ENCODE assay signal across 29 cellular contexts in the genomic region with DNA sequence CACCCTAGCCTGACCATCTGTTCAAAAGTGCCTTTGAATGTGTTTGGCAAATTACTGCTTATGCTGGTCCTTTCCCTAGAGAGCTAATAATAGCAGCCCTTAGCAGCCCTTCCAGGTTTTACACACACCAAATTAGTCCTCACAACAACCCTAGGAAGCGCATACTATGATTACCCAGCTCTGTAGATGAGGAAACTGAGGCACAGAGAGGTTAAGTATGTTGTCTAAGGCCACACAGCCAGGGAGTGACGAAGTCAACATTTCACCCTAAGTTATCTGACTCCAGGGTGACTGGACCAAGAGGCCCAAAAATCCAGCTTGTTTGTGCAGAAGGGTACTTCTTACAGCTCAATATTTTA.
DNase-seq lines count a peak whose midpoint lies in the region; ATAC-seq, FAIRE-seq and TF ChIP-seq lines count a peak whose summit lies in the region.
"Had no signal": no experiment of that assay in that cellular context is flagged by ENCODE, and none has a peak within 500 bp of the region (broad histone marks: within the 10 kb centered on the region; RNA-seq: fewer than 3 reads in every experiment).

No MANE protein-coding gene starts in this region.

- TF ChIP-seq RAD21 in K562 (CRISPR knock-in tag; conservative IDR thresholded peaks at IDR 0.05 in 1 of 2, IDR thresholded peaks at IDR 0.05 in 1 of 2): peak in 1 of 2 experiments; percentile 8; a peak in 1 of 4 replicates

- peak overlapping the region; percentile 60 for H3K27ac Mint-ChIP-seq in neural crest cell (ENCODE audit: unreplicated experiment)
- H3K27ac Mint-ChIP-seq: stimulated activated effector memory CD8-positive, alpha-beta T cell treated with anti-CD3 and anti-CD28 coated beads, Interleukin-12 subunit alpha, Interleukin-12 subunit beta, amount 100 ng/mL, for 72 hours had no signal

- POLR2A ChIA-PET in K562 (lab: Yijun Ruan, JAX): interaction anchor here (1.1 to 1.7 kb wide), 5 partner anchors 11 to 341 kb away, joined by 3 to 6 read pairs (median 3); no protein-coding TSS in a partner anchor

- peaks cover 2% of the 10 kb centered on the region; the same call in 1 of the 3 replicates for H3K79me2 ChIP-seq in K562 (ENCODE audit: control insufficient read depth, insufficient read depth, low read length)

- no peaks in the 10 kb centered on the region for H3K9me1 ChIP-seq in K562 (ENCODE audit: control insufficient read depth, insufficient read depth, low read length)

- H3K9me3 ChIP-seq in K562 (replicated peaks; ENCODE audit: control insufficient read depth, insufficient read depth, low read depth, low read length): peaks cover 9% of the 10 kb centered on the region
- no peaks in the 10 kb centered on the region for H3K9me3 ChIP-seq in mucosa of descending colon
- H3K9me3 ChIP-seq: breast epithelium, thoracic aorta, uterus had no signal

- no peak for TF ChIP-seq POLR2A in K562 (conservative IDR thresholded peaks at IDR 0.05)

- H3K4me1 Mint-ChIP-seq in neural crest cell: peaks cover 30% of the 10 kb centered on the region

- TF ChIP-seq EP300 in K562 (IDR thresholded peaks at IDR 0.05; ENCODE audit: low read length): no peak

- peak overlapping the region in 1 of 2 experiments; percentile 11; a peak in 2 of 4 replicates for H3K9ac ChIP-seq in K562 (ENCODE audit: insufficient read depth in 1 of 2, low read depth in 2 of 2, low read length in 2 of 2)
- H3K9ac ChIP-seq: GM23248 had no signal

- H3K4me3 ChIP-seq in K562 (no peak overlapping the region), mucosa of descending colon (no peak overlapping the region)
- H3K4me3 ChIP-seq: breast epithelium, GM23248, lung, SK-N-MC, thoracic aorta, uterus had no signal

- in situ Hi-C loops in K562 (cut with MboI): loop anchor here (10.0 kb wide), 1 partner anchor 375 kb away; no protein-coding TSS in a partner anchor

- no peaks in the 10 kb centered on the region for H3K9me3 Mint-ChIP-seq in neural crest cell

- no peak overlapping the region for H3K4me3 Mint-ChIP-seq in neural crest cell
- H3K4me3 Mint-ChIP-seq: CD4-positive, alpha-beta memory T cell; stimulated activated effector memory CD8-positive, alpha-beta T cell treated with anti-CD3 and anti-CD28 coated beads, Interleukin-12 subunit alpha, Interleukin-12 subunit beta, amount 100 ng/mL, for 72 hours had no signal

- intact Hi-C loops in Right ventricle myocardium superior (cut with DNase I): no loop called here
- intact Hi-C loops in Right ventricle myocardium inferior (cut with DNase I): no loop called here
- intact Hi-C loops in K562 (cut with micrococcal nuclease): no loop called here
- intact Hi-C loops in mucosa of descending colon (cut with DNase I, micrococcal nuclease): no loop called here

- no peaks in the 10 kb centered on the region for H3K27me3 ChIP-seq in K562 (ENCODE audit: control insufficient read depth in 2 of 2, insufficient read depth in 2 of 2, low read length in 2 of 2)
- H3K27me3 ChIP-seq: breast epithelium, uterus had no signal

- WGBS in K562 (ENCODE audit: insufficient coverage, low coverage, missing lambda C conversion rate): 78% methylated on average over 2 of the region's 2 CpGs

- H3K36me3 ChIP-seq in K562 (ENCODE audit: control insufficient read depth, insufficient read depth, low read length) (no peaks in the 10 kb centered on the region), mucosa of descending colon (ENCODE audit: low read depth) (no peaks in the 10 kb centered on the region)
- H3K36me3 ChIP-seq: breast epithelium, thoracic aorta, uterus had no signal

- BruUV-seq in K562 (replicated peaks; lab: Mats Ljungman, UMichigan): no TSS peak

- CTCF ChIA-PET in K562 (lab: Yijun Ruan, JAX; ENCODE audit: low intra/inter-chr PET ratio): no interaction called here

- no peaks in the 10 kb centered on the region for H3K27me3 Mint-ChIP-seq in neural crest cell (ENCODE audit: low read depth)
- H3K27me3 Mint-ChIP-seq: CD4-positive, alpha-beta memory T cell had no signal

- DNase-seq in Right ventricle myocardium superior (no peak), Right ventricle myocardium inferior (ENCODE audit: missing footprints) (no peak), NCI-H2227 (lab: John Stamatoyannopoulos, UW; ENCODE audit: unreplicated experiment) (peak; percentile 81), K562 (ENCODE audit: extremely low read depth in 1 of 4, low spot score in 3 of 4) (no peak), neural crest cell (ENCODE audit: low read depth, low spot score) (no peak), anterior cingulate cortex (lab: John Stamatoyannopoulos, UW) (no peak), mucosa of descending colon (no peak)
- DNase-seq: activated naive CD4-positive, alpha-beta T cell treated with Interleukin-2 at 50 U/mL for 16 hours; activated T-cell treated with anti-CD3 and anti-CD28 coated beads, Interleukin-2, amount 50 U/mL, for 1 hour; AML-193; CD4-positive, alpha-beta memory T cell; cortex of kidney; GM23248; kidney; NCI-H146; NCI-H226; RPMI8226; stimulated activated CD4-positive, alpha-beta T cell treated with anti-CD3 and anti-CD28 coated beads, Interleukin-2, amount 100 ng/mL, for 48 hours; T-helper 2 cell had no signal

- H3K4me2 ChIP-seq in K562 (ENCODE audit: insufficient read depth, low read length): peak overlapping the region; percentile 64; the same call in 1 of the 2 replicates

- no peaks in the 10 kb centered on the region for H4K20me1 ChIP-seq in K562 (replicated peaks; ENCODE audit: control insufficient read depth, insufficient read depth, low read length)

- H2AFZ ChIP-seq in K562 (ENCODE audit: low read depth, low read length): peak overlapping the region; percentile 57
- H2AFZ ChIP-seq: GM23248 had no signal

- peak; percentile 30 for ATAC-seq in Right ventricle myocardium superior (ENCODE audit: poor library complexity)
- no peak for ATAC-seq in Right ventricle myocardium inferior
- ATAC-seq in K562: no peak
- ATAC-seq in mucosa of descending colon: no peak
- ATAC-seq in HG02623 (IDR thresholded peaks at IDR 0.05; ENCODE audit: unreplicated experiment): no peak
- ATAC-seq: stimulated activated effector memory CD8-positive, alpha-beta T cell treated with anti-CD3 and anti-CD28 coated beads, Interleukin-12 subunit alpha, Interleukin-12 subunit beta, amount 100 ng/mL, for 72 hours had no signal

- no peaks in the 10 kb centered on the region for H3K36me3 Mint-ChIP-seq in neural crest cell (ENCODE audit: low read depth)
- H3K36me3 Mint-ChIP-seq: CD4-positive, alpha-beta memory T cell; stimulated activated effector memory CD8-positive, alpha-beta T cell treated with anti-CD3 and anti-CD28 coated beads, Interleukin-12 subunit alpha, Interleukin-12 subunit beta, amount 100 ng/mL, for 72 hours had no signal

- H3K27ac ChIP-seq in K562 (ENCODE audit: extremely low read depth, low read depth, low read length): peak overlapping the region; percentile 57; the same call in 2 of the 3 replicates
- H3K27ac ChIP-seq: breast epithelium, GM23248, SK-N-MC, thoracic aorta, uterus had no signal

- H3K4me1 ChIP-seq in K562 (replicated peaks in 1 of 2; ENCODE audit: control insufficient read depth in 2 of 2, insufficient read depth in 2 of 2, low read length in 2 of 2): peaks cover 61 to 87% of the 10 kb centered on the region in 2 experiments
- peaks cover 4% of the 10 kb centered on the region for H3K4me1 ChIP-seq in mucosa of descending colon (ENCODE audit: low read depth)
- H3K4me1 ChIP-seq: breast epithelium, uterus had no signal

- FAIRE-seq in K562 (lab: Jason Lieb, UNC): no peak
- FAIRE-seq: A204.1, endometrium, G401.6, kidney had no signal

- TF ChIP-seq CTCF in K562 (IDR thresholded peaks at IDR 0.05 in 2 of 3, conservative IDR thresholded peaks at IDR 0.05 in 1 of 3; ENCODE audit: insufficient read depth in 2 of 3, low read depth in 1 of 3, low read length in 3 of 3) (no peak), neural crest cell (conservative IDR thresholded peaks at IDR 0.05) (no peak), mucosa of descending colon (IDR thresholded peaks at IDR 0.05) (no peak)

TF ChIP-seq in K562, 482 proteins besides CTCF, POLR2A, EP300 and RAD21 (continues in another document):
- TF ChIP-seq TEAD1 (CRISPR knock-in tag; IDR thresholded peaks at IDR 0.05): 0 out of 4 replicates have a peak, but pooled peaks of 1 of the 2 experiments have one; percentile 6
- TF ChIP-seq, protein P1, sequence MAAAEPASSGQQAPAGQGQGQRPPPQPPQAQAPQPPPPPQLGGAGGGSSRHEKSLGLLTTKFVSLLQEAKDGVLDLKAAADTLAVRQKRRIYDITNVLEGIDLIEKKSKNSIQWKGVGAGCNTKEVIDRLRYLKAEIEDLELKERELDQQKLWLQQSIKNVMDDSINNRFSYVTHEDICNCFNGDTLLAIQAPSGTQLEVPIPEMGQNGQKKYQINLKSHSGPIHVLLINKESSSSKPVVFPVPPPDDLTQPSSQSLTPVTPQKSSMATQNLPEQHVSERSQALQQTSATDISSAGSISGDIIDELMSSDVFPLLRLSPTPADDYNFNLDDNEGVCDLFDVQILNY (CRISPR knock-in tag; IDR thresholded peaks at IDR 0.05): peak; percentile 51; the same call in 1 of the 2 replicates
- peak; percentile 95 for TF ChIP-seq BCOR (IDR thresholded peaks at IDR 0.05)
- TF ChIP-seq, protein P2, sequence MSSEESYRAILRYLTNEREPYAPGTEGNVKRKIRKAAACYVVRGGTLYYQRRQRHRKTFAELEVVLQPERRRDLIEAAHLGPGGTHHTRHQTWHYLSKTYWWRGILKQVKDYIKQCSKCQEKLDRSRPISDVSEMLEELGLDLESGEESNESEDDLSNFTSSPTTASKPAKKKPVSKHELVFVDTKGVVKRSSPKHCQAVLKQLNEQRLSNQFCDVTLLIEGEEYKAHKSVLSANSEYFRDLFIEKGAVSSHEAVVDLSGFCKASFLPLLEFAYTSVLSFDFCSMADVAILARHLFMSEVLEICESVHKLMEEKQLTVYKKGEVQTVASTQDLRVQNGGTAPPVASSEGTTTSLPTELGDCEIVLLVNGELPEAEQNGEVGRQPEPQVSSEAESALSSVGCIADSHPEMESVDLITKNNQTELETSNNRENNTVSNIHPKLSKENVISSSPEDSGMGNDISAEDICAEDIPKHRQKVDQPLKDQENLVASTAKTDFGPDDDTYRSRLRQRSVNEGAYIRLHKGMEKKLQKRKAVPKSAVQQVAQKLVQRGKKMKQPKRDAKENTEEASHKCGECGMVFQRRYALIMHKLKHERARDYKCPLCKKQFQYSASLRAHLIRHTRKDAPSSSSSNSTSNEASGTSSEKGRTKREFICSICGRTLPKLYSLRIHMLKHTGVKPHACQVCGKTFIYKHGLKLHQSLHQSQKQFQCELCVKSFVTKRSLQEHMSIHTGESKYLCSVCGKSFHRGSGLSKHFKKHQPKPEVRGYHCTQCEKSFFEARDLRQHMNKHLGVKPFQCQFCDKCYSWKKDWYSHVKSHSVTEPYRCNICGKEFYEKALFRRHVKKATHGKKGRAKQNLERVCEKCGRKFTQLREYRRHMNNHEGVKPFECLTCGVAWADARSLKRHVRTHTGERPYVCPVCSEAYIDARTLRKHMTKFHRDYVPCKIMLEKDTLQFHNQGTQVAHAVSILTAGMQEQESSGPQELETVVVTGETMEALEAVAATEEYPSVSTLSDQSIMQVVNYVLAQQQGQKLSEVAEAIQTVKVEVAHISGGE (CRISPR knock-in tag; IDR thresholded peaks at IDR 0.05): peak in 1 of 3 experiments; percentile 7; a peak in 1 of 6 replicates
- peak; percentile 89 for TF ChIP-seq RBM25 (IDR thresholded peaks at IDR 0.05; ENCODE audit: low read depth, low read length, severe bottlenecking)
- no peak for TF ChIP-seq XRCC5 (IDR thresholded peaks at IDR 0.05; ENCODE audit: low read depth, low read length)
